In genomic region chr14:55807059-55807499, GRCh38 we compare ENCODE assay signal across 8 cellular contexts.
A peak's percentile ranks its signal among the peaks of the same experiment; 100 is the strongest.
DNase-seq lines count a peak whose midpoint lies in the region; ATAC-seq, FAIRE-seq and TF ChIP-seq lines count a peak whose summit lies in the region.

No MANE protein-coding gene starts in this region.

- POLR2A ChIA-PET in T-cell (lab: Charles Lee) = no interaction called here

- H3K36me3 ChIP-seq in adipocyte (ENCODE audit: control insufficient read depth, insufficient read depth, low read length, severe bottlenecking) = no peaks in the 10 kb centered on the region

- H3K9me3 ChIP-seq in adipocyte (ENCODE audit: control insufficient read depth, low read length) = no peaks in the 10 kb centered on the region

- H3K4me1 ChIP-seq in adipocyte (ENCODE audit: control insufficient read depth, insufficient read depth, low read length) = peaks cover 2% of the 10 kb centered on the region

- no peaks in the 10 kb centered on the region for H3K27me3 ChIP-seq in adipocyte (replicated peaks; ENCODE audit: control insufficient read depth, insufficient read depth, low read length)

- FAIRE-seq in H54 (lab: Jason Lieb, UNC) = no peak

- H3K4me1 Mint-ChIP-seq in T-cell = peaks cover 47 to 64% (median 48%) of the 10 kb centered on the region in 3 donors

- H3K9ac ChIP-seq in adipocyte (ENCODE audit: low read length) = no peak overlapping the region

- CTCF ChIA-PET in T-cell (lab: Charles Lee) = interaction anchor here (0.8 to 1.2 kb wide), 4 partner anchors 37 to 772 kb away, joined by 3 to 4 read pairs (median 3); partner anchors contain the start of gene TMEM260 (in 1 of the 2)

- peak overlapping the region; percentile 26 to 73 (median 32) for H3K4me3 Mint-ChIP-seq in T-cell

- ATAC-seq in HG03439 (IDR thresholded peaks at IDR 0.05; ENCODE audit: unreplicated experiment) (peak; percentile 69), T-cell (replicated peaks in 1 of 4) (peak; percentile 81 to 90 (median 88))

- TF ChIP-seq POLR2A in H54 (IDR thresholded peaks at IDR 0.05; ENCODE audit: low read depth, low read length) = no peak

- H3K36me3 Mint-ChIP-seq in T-cell = no peaks in the 10 kb centered on the region

- H3K9me3 Mint-ChIP-seq in T-cell = peaks cover 4 to 11% (median 10%) of the 10 kb centered on the region in 3 donors

- no peak for TF ChIP-seq CTCF in GM12865 (IDR thresholded peaks at IDR 0.05; ENCODE audit: insufficient read depth, low read depth, low read length, missing control alignments)

- peak; percentile 73 for DNase-seq in GM12865 (ENCODE audit: low read depth)
- peak; percentile 39 to 94 (median 84) for DNase-seq in T-cell
- DNase-seq in adipocyte (ENCODE audit: low read depth) = peak; percentile 28
- peak; percentile 88 for DNase-seq in iris pigment epithelial cell (ENCODE audit: low read depth)
- peak; percentile 14 to 46 (median 44) for DNase-seq in stimulated activated CD4-positive, alpha-beta T cell treated with anti-CD3 and anti-CD28 coated beads, TNF-alpha, amount 100 ng/mL, for 1 hour (ENCODE audit: low read depth in 3 of 3, low spot score in 1 of 3)
- no peak for DNase-seq in H54 (ENCODE audit: insufficient read length, low spot score)
- no peak for DNase-seq in NCI-H446 treated with DMSO at 0.1 percent for 48 hours (lab: John Stamatoyannopoulos, UW)

- H3K4me3 ChIP-seq in GM12865 (ENCODE audit: low read depth, low read length) (no peak overlapping the region), adipocyte (ENCODE audit: low read length) (no peak overlapping the region)

- peak overlapping the region; percentile 91 to 94 for H3K27ac Mint-ChIP-seq in T-cell

- H3K27me3 Mint-ChIP-seq in T-cell = no peaks in the 10 kb centered on the region

Comparison
In these comparisons a context has a peak if more than half of its experiments do, and no peak if none do; other contexts are left out.
1. DNase-seq: peak in GM12865 (single experiment), T-cell (34 of 34), adipocyte (single experiment), iris pigment epithelial cell (single experiment) and stimulated activated CD4-positive, alpha-beta T cell treated with anti-CD3 and anti-CD28 coated beads, TNF-alpha, amount 100 ng/mL, for 1 hour (3 of 3); none in H54 (single experiment) and NCI-H446 treated with DMSO at 0.1 percent for 48 hours (single experiment).